18 cellular contexts compared by ENCODE assay signal in genomic region chr18:41499345-41499744, GRCh38.
"Had no signal": no experiment of that assay in that cellular context is flagged by ENCODE, and none has a peak within 500 bp of the region (broad histone marks: within the 10 kb centered on the region; RNA-seq: fewer than 3 reads in every experiment).

No MANE protein-coding gene starts in this region.

- H3K9me3 ChIP-seq: SK-N-SH had no signal

- H3K4me2 ChIP-seq: SK-N-SH had no signal

- H3K9ac ChIP-seq: SK-N-SH had no signal

- ATAC-seq: HepG2 had no signal

- DNase-seq: IMR-90, Karpas-422, KG1, MV-4-11, NCI-H1048, NCI-H1105 treated with DMSO at 0.1 percent for 48 hours, NCI-H187, NCI-H2029, NCI-H2081 treated with DMSO at 0.1 percent for 48 hours, NCI-H2171, NCI-H524, NCI-H526 treated with DMSO at 0.1 percent for 48 hours, NCI-H774, RPMI8226, SHP77, SK-N-SH, SW 1271 had no signal
